In the genomic region with DNA sequence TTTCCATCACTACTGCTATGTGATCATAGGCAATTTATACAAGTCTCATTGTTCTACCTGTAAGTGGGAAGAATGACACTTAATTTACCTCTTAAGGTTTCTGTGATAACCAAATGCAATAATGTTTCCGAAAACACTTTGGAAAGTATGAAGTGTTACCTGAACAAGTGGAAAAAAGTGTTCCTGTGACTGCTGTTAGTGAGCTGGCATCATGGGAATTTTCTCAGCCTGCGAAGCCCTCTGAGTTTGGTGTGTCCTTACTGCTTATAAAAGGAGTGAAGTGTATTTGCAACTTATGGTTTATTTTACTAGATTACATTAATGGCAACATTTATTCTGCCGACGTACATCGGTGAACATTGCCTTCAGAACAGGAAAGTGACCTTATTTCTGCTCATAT, we compare ENCODE assay signal across 25 cellular contexts.
"Had no signal": no experiment of that assay in that cellular context is flagged by ENCODE, and none has a peak within 500 bp of the region (broad histone marks: within the 10 kb centered on the region; RNA-seq: fewer than 3 reads in every experiment).

No MANE protein-coding gene starts in this region.

- H3K4me3 ChIP-seq: MG63, SJSA1, SK-N-MC had no signal

- H3K36me3 ChIP-seq: MG63, SJSA1 had no signal

- H3K27ac ChIP-seq: SJSA1, SK-N-MC had no signal

- H3K4me1 ChIP-seq: SJSA1 had no signal

- H3K9me3 ChIP-seq: SJSA1 had no signal

- ATAC-seq: HepG2 had no signal

- H3K27me3 ChIP-seq: MG63, SJSA1 had no signal

- DNase-seq: IMR-90, Karpas-422, KG1, MG63, NCI-H1092, NCI-H1105 treated with DMSO at 0.1 percent for 48 hours, NCI-H1417 treated with DMSO at 0.1 percent for 48 hours, NCI-H146, NCI-H1694 treated with DMSO at 0.1 percent for 48 hours, NCI-H1930, NCI-H2081, NCI-H2107, NCI-H226, NCI-H446, NCI-H510A, NCI-H524 treated with DMSO at 0.1 percent for 48 hours, NCI-H69, NCI-H774, Right ventricle myocardium superior, RPMI8226, SIG-M5, SW 1271 had no signal
